Comparison of ENCODE assay signal across 8 cellular contexts in the genomic region with DNA sequence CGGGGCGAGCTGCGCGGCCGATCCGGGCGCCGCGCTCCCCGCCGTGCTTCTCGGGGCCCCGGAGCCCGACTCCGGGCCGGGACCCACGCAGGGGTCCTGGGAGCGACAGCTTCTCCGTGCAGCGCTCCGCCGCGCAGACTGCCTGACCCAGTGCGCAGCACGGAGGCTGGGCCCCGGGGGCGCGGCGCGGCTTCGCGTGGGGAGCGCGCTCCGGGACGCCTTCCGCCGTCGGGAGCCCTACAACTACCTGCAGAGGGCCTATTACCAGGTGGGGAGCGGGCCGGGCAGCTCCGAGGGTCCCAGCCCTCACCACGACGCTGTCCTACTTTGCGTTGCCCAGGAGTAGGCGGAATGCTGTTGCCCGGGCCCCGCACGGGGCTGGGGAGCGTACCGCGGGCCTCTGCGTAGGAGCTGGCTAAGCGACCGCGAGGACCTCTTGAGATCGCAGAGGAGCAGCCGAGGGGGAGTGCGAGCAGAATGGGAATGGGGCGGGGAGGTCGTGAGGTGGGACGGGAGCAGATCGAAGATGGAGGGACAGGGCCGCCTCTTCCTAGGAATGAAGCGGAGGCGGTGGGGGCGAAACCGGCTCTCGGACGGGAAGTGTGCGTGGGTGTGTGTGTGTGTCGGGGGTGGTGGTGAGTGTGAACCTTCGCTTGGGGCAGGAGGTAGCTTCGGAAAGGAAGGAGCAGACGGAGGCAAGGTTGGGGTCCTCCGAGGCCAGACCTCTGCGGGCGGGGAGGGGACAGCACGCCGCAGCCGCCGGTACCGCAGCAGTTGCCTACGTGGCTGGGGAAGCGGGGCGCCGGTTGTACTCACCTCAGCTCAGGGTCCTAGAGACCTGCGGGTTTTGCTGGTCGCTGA. TPM values are rescaled to one million over a fixed set of nuclear protein-coding genes. Genes with fewer than 3 reads are reported as not detected.
DNase-seq lines count a peak whose midpoint lies in the region; ATAC-seq and TF ChIP-seq lines count a peak whose summit lies in the region.

No MANE protein-coding gene starts in this region.

- intact Hi-C loops in gastrocnemius medialis (cut with DNase I; ENCODE audit: low total_unique reads) = loop anchor here (5.0 kb wide), 2 partner anchors 77 to 92 kb away; a partner anchor contains a TSS

- POLR2A ChIA-PET in RWPE1 (lab: Yijun Ruan, JAX; ENCODE audit: low non-redundant PET) (no interaction called here), GM10248 (lab: Yijun Ruan, JAX) (no interaction called here)

- H3K36me3 ChIP-seq in gastrocnemius medialis = no peaks in the 10 kb centered on the region

- ATAC-seq in gastrocnemius medialis = no peak

- H3K27ac ChIP-seq in RWPE1 (peak overlapping the region; percentile 78), angular gyrus (ENCODE audit: low read depth, low read length) (peak overlapping the region; percentile 66), gastrocnemius medialis (peak overlapping the region; percentile 28 to 54 (median 51))

- CTCF ChIA-PET in RWPE1 (lab: Yijun Ruan, JAX) = interaction anchor here (0.6 to 1.4 kb wide), 5 partner anchors 11 to 75 kb away, joined by 3 to 4 read pairs (median 3); a partner anchor contains a TSS
- CTCF ChIA-PET in GM10248 (lab: Yijun Ruan, JAX) = interaction anchor here (1.0 to 6.6 kb wide), 13 partner anchors 9 to 275 kb away, joined by 3 to 60 read pairs (median 4); a partner anchor contains a TSS

- no peaks in the 10 kb centered on the region for H3K9me3 ChIP-seq in gastrocnemius medialis

- peaks cover 18 to 54% (median 36%) of the 10 kb centered on the region in 3 donors for H3K27me3 ChIP-seq in gastrocnemius medialis

- TF ChIP-seq CTCF in RWPE1 (conservative IDR thresholded peaks at IDR 0.05; ENCODE audit: low read depth) (no peak), gastrocnemius medialis (IDR thresholded peaks at IDR 0.05 in 4 of 5, conservative IDR thresholded peaks at IDR 0.05 in 1 of 5) (no peak), GM10248 (IDR thresholded peaks at IDR 0.05; ENCODE audit: control extremely low read depth, extremely low read depth, low read depth, missing control alignments) (no peak)

- DNase-seq in NCI-H1092 treated with DMSO at 0.1 percent for 48 hours (lab: John Stamatoyannopoulos, UW) (peak; percentile 33), NCI-H1092 (lab: John Stamatoyannopoulos, UW) (no peak), RWPE1 (ENCODE audit: low spot score) (no peak), hepatic stellate cell (ENCODE audit: low spot score) (peak; percentile 85), gastrocnemius medialis (no peak), GM10248 (ENCODE audit: extremely low spot score) (no peak), NCI-H226 (no peak)

- peak overlapping the region; percentile 49 to 67 (median 64) for H3K4me3 ChIP-seq in gastrocnemius medialis

- in situ Hi-C loops in gastrocnemius medialis (cut with MboI; ENCODE audit: low sequenced_read_pairs in 4 of 4) = no loop called here

- no peak for TF ChIP-seq POLR2A in gastrocnemius medialis (IDR thresholded peaks at IDR 0.05)

- peaks cover 3 to 11% of the 10 kb centered on the region in 2 donors for H3K4me1 ChIP-seq in gastrocnemius medialis

RNA-seq across cellular contexts. Expression of a gene that starts 0.7 kb away (rescaled TPM):
- 1 to 10 TPM in 3 of 4 donors, under 1 TPM in 1; 0.66 to 4.7 (median 1.5) TPM for total RNA-seq in gastrocnemius medialis

RNA-seq across cellular contexts. Expression of a gene that starts 7.3 kb away (rescaled TPM):
- under 1 TPM in 3 of 4 donors, not detected in 1; 0.16 to 0.31 (median 0.20) TPM for total RNA-seq in gastrocnemius medialis

RNA-seq across cellular contexts. Expression of a gene that starts 11.8 kb away (rescaled TPM):
- not detected for total RNA-seq in gastrocnemius medialis

RNA-seq across cellular contexts. Expression of a gene that starts 22.2 kb away (rescaled TPM):
- 1 to 10 TPM in 1 of 4 donors, under 1 TPM in 3; 0.25 to 4.4 (median 0.65) TPM for total RNA-seq in gastrocnemius medialis

RNA-seq across cellular contexts. Expression of a gene that starts 23.0 kb away (rescaled TPM):
- total RNA-seq in gastrocnemius medialis = 100 to 1,000 TPM in 1 of 4 donors, 10 to 100 TPM in 3; 66.4 to 120 (median 74.1) TPM

Comparison
In these comparisons a context has a peak if more than half of its experiments do, and no peak if none do; other contexts are left out.
1. DNase-seq: peak in NCI-H1092 treated with DMSO at 0.1 percent for 48 hours (single experiment) and hepatic stellate cell (single experiment); none in NCI-H1092 (single experiment), RWPE1 (single experiment), gastrocnemius medialis (0 of 2), GM10248 (single experiment) and NCI-H226 (single experiment).
2. Peak in every context shown above with its lines, with median percentiles within 50 percentile points of each other: H3K27ac ChIP-seq.